Comparison of ENCODE assay signal across 14 cellular contexts in the genomic region with DNA sequence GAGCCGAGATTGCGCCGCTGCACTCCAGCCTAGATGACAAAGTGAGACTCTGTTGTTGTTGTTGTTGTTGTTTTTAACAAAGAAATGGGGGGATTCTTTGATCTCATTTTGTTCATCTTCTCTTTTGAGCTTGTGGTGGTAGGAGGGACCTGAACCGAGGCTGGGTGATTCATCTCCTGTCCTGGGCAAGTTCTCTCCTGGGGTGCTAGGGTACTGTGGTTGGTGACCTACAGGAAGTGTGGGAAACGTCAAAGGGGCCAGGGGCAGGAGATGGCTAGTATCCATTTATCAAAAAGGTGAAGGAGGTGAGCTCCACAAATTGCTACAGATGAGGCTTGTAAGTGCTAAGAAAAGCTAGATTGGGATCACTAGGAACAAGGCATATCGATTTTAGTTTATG. TPM values are rescaled to one million over a fixed set of nuclear protein-coding genes. Genes with fewer than 3 reads are reported as not detected.
DNase-seq lines count a peak whose midpoint lies in the region; ATAC-seq lines count a peak whose summit lies in the region.
"Had no signal": no experiment of that assay in that cellular context is flagged by ENCODE, and none has a peak within 500 bp of the region (broad histone marks: within the 10 kb centered on the region; RNA-seq: fewer than 3 reads in every experiment).

No MANE protein-coding gene starts in this region.

- H3K27ac ChIP-seq in CD8-positive, alpha-beta memory T cell (ENCODE audit: low read depth, low read length) = no peak overlapping the region
- no peak overlapping the region for H3K27ac ChIP-seq in naive thymus-derived CD4-positive, alpha-beta T cell (ENCODE audit: low read depth, low read length)
- H3K27ac ChIP-seq: lower lobe of right lung, tibial artery, WERI-Rb-1 had no signal

- peak overlapping the region in 7 of 8 donors; percentile 5 to 90 (median 63) for H3K27ac Mint-ChIP-seq in CD8-positive, alpha-beta memory T cell
- H3K27ac Mint-ChIP-seq in activated naive CD8-positive, alpha-beta T cell treated with anti-CD3 and anti-CD28 coated beads, Interleukin-2, amount 50 U/mL, for 24 hours = no peak overlapping the region
- H3K27ac Mint-ChIP-seq in naive thymus-derived CD4-positive, alpha-beta T cell = peak overlapping the region in 3 of 9 donors; percentile 8 to 76 (median 17)

- H3K36me3 ChIP-seq in CD8-positive, alpha-beta memory T cell (ENCODE audit: insufficient read depth, low read length) = no peaks in the 10 kb centered on the region
- peaks cover 0 to 9% (median 0%) of the 10 kb centered on the region in 3 experiments for H3K36me3 ChIP-seq in naive thymus-derived CD4-positive, alpha-beta T cell (ENCODE audit: control insufficient read depth in 2 of 3, insufficient read depth in 3 of 3, low read length in 3 of 3)
- H3K36me3 ChIP-seq: lower lobe of right lung, tibial artery, WERI-Rb-1 had no signal

- intact Hi-C loops in naive thymus-derived CD4-positive, alpha-beta T cell (cut with micrococcal nuclease) = no loop called here

- peaks cover 1% of the 10 kb centered on the region for H3K4me1 ChIP-seq in CD8-positive, alpha-beta memory T cell (ENCODE audit: insufficient read depth, low read length)
- no peaks in the 10 kb centered on the region for H3K4me1 ChIP-seq in naive thymus-derived CD4-positive, alpha-beta T cell (ENCODE audit: control insufficient read depth in 2 of 2, insufficient read depth in 2 of 2, low read length in 2 of 2)

- H3K4me3 Mint-ChIP-seq in CD8-positive, alpha-beta memory T cell = no peak overlapping the region
- H3K4me3 Mint-ChIP-seq in activated naive CD8-positive, alpha-beta T cell treated with anti-CD3 and anti-CD28 coated beads, Interleukin-2, amount 50 U/mL, for 24 hours = no peak overlapping the region
- H3K4me3 Mint-ChIP-seq in naive thymus-derived CD4-positive, alpha-beta T cell = peak overlapping the region in 1 of 10 donors; percentile 65
- H3K4me3 Mint-ChIP-seq: naive thymus-derived CD8-positive, alpha-beta T cell had no signal

- no peak overlapping the region for H3K4me3 ChIP-seq in CD8-positive, alpha-beta memory T cell (ENCODE audit: low read length)
- H3K4me3 ChIP-seq in naive thymus-derived CD4-positive, alpha-beta T cell (ENCODE audit: low read length) = no peak overlapping the region
- H3K4me3 ChIP-seq: lower lobe of right lung, tibial artery had no signal

- H3K9me3 Mint-ChIP-seq in CD8-positive, alpha-beta memory T cell = no peaks in the 10 kb centered on the region
- no peaks in the 10 kb centered on the region for H3K9me3 Mint-ChIP-seq in activated naive CD8-positive, alpha-beta T cell treated with anti-CD3 and anti-CD28 coated beads, Interleukin-2, amount 50 U/mL, for 24 hours
- H3K9me3 Mint-ChIP-seq in naive thymus-derived CD4-positive, alpha-beta T cell = no peaks in the 10 kb centered on the region
- H3K9me3 Mint-ChIP-seq: CD4-positive, alpha-beta memory T cell; naive thymus-derived CD8-positive, alpha-beta T cell had no signal

- H3K27me3 Mint-ChIP-seq in CD8-positive, alpha-beta memory T cell = no peaks in the 10 kb centered on the region
- H3K27me3 Mint-ChIP-seq in activated naive CD8-positive, alpha-beta T cell treated with anti-CD3 and anti-CD28 coated beads, Interleukin-2, amount 50 U/mL, for 24 hours = no peaks in the 10 kb centered on the region
- H3K27me3 Mint-ChIP-seq in naive thymus-derived CD4-positive, alpha-beta T cell = no peaks in the 10 kb centered on the region
- H3K27me3 Mint-ChIP-seq: CD4-positive, alpha-beta memory T cell; naive thymus-derived CD8-positive, alpha-beta T cell had no signal

- CTCF ChIA-PET in CD8-positive, alpha-beta memory T cell (lab: Charles Lee) = interaction anchor here (2.0 kb wide), 1 partner anchor 8 kb away, joined by 7 read pairs; no protein-coding TSS in a partner anchor
- CTCF ChIA-PET in naive thymus-derived CD4-positive, alpha-beta T cell (lab: Charles Lee) = interaction anchor here (0.6 to 0.7 kb wide), 2 partner anchors 261 to 640 kb away, joined by 3 to 4 read pairs; no protein-coding TSS in a partner anchor

- peaks cover 0 to 18% (median 4%) of the 10 kb centered on the region in 3 donors for H3K36me3 Mint-ChIP-seq in CD8-positive, alpha-beta memory T cell
- H3K36me3 Mint-ChIP-seq in activated naive CD8-positive, alpha-beta T cell treated with anti-CD3 and anti-CD28 coated beads, Interleukin-2, amount 50 U/mL, for 24 hours (ENCODE audit: low read depth) = peaks cover 15% of the 10 kb centered on the region
- H3K36me3 Mint-ChIP-seq in naive thymus-derived CD4-positive, alpha-beta T cell = peaks cover 4 to 32% (median 9%) of the 10 kb centered on the region in 5 donors

- H3K4me1 Mint-ChIP-seq in CD8-positive, alpha-beta memory T cell = peaks cover 13 to 21% (median 20%) of the 10 kb centered on the region in 3 donors
- peaks cover 41% of the 10 kb centered on the region for H3K4me1 Mint-ChIP-seq in activated naive CD8-positive, alpha-beta T cell treated with anti-CD3 and anti-CD28 coated beads, Interleukin-2, amount 50 U/mL, for 24 hours
- peaks cover 9 to 65% (median 22%) of the 10 kb centered on the region in 7 donors for H3K4me1 Mint-ChIP-seq in naive thymus-derived CD4-positive, alpha-beta T cell

- ATAC-seq in activated naive CD8-positive, alpha-beta T cell treated with anti-CD3 and anti-CD28 coated beads, Interleukin-2, amount 50 U/mL, for 24 hours = peak; percentile 56
- peak; percentile 69 for ATAC-seq in naive thymus-derived CD4-positive, alpha-beta T cell
- ATAC-seq: lower lobe of right lung; naive thymus-derived CD8-positive, alpha-beta T cell had no signal

- H3K9me3 ChIP-seq in CD8-positive, alpha-beta memory T cell (ENCODE audit: low read length) = no peaks in the 10 kb centered on the region
- no peaks in the 10 kb centered on the region for H3K9me3 ChIP-seq in naive thymus-derived CD4-positive, alpha-beta T cell (ENCODE audit: control insufficient read depth in 2 of 3, low read length in 3 of 3)
- H3K9me3 ChIP-seq: lower lobe of right lung, tibial artery had no signal

- no peaks in the 10 kb centered on the region for H3K27me3 ChIP-seq in CD8-positive, alpha-beta memory T cell (ENCODE audit: insufficient read depth, low read length, poor library complexity, severe bottlenecking)
- H3K27me3 ChIP-seq in naive thymus-derived CD4-positive, alpha-beta T cell (ENCODE audit: control insufficient read depth in 2 of 2, insufficient read depth in 2 of 2, low read length in 2 of 2) = no peaks in the 10 kb centered on the region
- H3K27me3 ChIP-seq: tibial artery had no signal

- POLR2A ChIA-PET in CD8-positive, alpha-beta memory T cell (lab: Charles Lee) = no interaction called here
- POLR2A ChIA-PET in naive thymus-derived CD4-positive, alpha-beta T cell (lab: Charles Lee) = interaction anchor here (0.7 kb wide), 1 partner anchor 163 kb away, joined by 3 read pairs; no protein-coding TSS in a partner anchor

- DNase-seq in CD8-positive, alpha-beta memory T cell = no peak
- DNase-seq in M059J (ENCODE audit: low read depth) = peak; percentile 65
- peak; percentile 29 for DNase-seq in activated naive CD8-positive, alpha-beta T cell treated with anti-CD3 and anti-CD28 coated beads, Interleukin-2, amount 50 U/mL, for 24 hours
- no peak for DNase-seq in naive thymus-derived CD4-positive, alpha-beta T cell
- DNase-seq in activated naive CD4-positive, alpha-beta T cell treated with Interleukin-2 at 50 U/mL for 16 hours = no peak
- DNase-seq in GM19240 (ENCODE audit: insufficient read length, low spot score) = no peak
- no peak for DNase-seq in foreskin melanocyte
- DNase-seq: CD4-positive, alpha-beta memory T cell; lower lobe of right lung; naive thymus-derived CD8-positive, alpha-beta T cell; NCI-H1092 treated with DMSO at 0.1 percent for 48 hours; NCI-H2227 treated with DMSO at 0.1 percent for 48 hours; tibial artery; WERI-Rb-1 had no signal

RNA-seq across cellular contexts. Expression of a gene that starts 14.3 kb away (rescaled TPM):
- total RNA-seq in CD8-positive, alpha-beta memory T cell = 10 to 100 TPM; 35.5 to 39.2 TPM
- polyA plus RNA-seq in CD8-positive, alpha-beta memory T cell = 12.8 TPM
- 15.9 and 25.6 TPM in 2 replicates for total RNA-seq in M059J (2014; rRNA removed; shearing (Covaris generic))
- 10 to 100 TPM; 11.7 to 31.3 (median 17.1) TPM for total RNA-seq in naive thymus-derived CD4-positive, alpha-beta T cell
- polyA plus RNA-seq in naive thymus-derived CD4-positive, alpha-beta T cell = 10 to 100 TPM; 12.4 to 14.5 TPM

RNA-seq across cellular contexts. Expression of a gene that starts 42.3 kb away (rescaled TPM):
- total RNA-seq in CD8-positive, alpha-beta memory T cell = 1 to 10 TPM in 1 of 2 experiments, under 1 TPM in 1; 0.74 to 1.1 TPM
- 0.16 TPM for polyA plus RNA-seq in CD8-positive, alpha-beta memory T cell
- total RNA-seq in M059J (2014; rRNA removed; shearing (Covaris generic)) = 1.3 and 3.4 TPM in 2 replicates
- 1 to 10 TPM in 2 of 5 experiments, under 1 TPM in 3; 0.35 to 9.5 (median 0.87) TPM for total RNA-seq in naive thymus-derived CD4-positive, alpha-beta T cell
- under 1 TPM; 0.06 to 0.15 TPM for polyA plus RNA-seq in naive thymus-derived CD4-positive, alpha-beta T cell

Comparison
In these comparisons a context has a peak if more than half of its experiments do, and no peak if none do; other contexts are left out.
1. DNase-seq: peak in M059J (single experiment) and activated naive CD8-positive, alpha-beta T cell treated with anti-CD3 and anti-CD28 coated beads, Interleukin-2, amount 50 U/mL, for 24 hours (single experiment); none in CD8-positive, alpha-beta memory T cell (0 of 5), naive thymus-derived CD4-positive, alpha-beta T cell (0 of 9), activated naive CD4-positive, alpha-beta T cell treated with Interleukin-2 at 50 U/mL for 16 hours (single experiment), GM19240 (single experiment) and foreskin melanocyte (single experiment).